Comparison of ENCODE assay signal across 1 cellular context in the genomic region with DNA sequence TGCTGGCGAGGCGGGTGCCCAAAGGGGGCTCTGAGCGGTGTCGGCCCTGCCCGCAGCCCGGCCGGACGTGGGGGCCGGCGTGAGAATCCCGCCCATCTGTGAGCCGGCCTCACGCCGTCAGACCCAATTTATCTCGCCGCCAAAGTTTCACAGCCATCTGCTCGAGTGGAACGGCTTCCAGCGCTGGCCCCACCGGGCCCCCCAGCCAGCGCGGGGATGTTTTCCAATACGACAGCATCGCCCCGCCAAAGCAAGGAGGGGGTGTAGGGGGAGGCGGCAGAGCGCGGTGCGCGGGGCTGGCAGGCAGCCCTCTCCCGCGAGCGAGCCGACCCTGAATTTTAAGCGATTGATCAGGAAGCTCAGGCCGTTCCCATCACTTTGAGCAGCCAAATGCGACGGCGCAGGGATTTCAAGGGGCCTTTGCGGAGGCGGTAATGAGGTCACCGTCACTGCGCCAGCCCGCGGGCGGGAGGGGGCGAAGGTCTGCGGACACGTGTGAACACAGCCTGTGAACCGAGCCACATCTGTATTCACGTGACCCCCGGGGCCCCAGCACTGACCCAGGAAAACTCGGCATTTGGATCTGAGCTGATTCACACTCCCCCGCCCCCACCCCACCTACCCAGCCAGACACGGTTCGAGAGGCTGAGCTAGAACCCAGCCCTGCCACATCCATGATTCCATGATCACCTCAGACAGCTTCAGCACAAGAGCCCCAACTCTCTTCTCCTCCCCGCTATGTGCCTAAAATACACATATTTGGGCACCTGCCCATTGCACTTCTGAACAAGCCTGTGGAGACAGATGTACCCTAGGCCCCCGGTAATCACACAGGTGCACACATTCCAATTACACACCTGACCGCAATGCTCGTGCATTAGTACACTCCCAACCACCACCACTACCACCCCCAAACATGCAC.
A peak's percentile ranks its signal among the peaks of the same experiment; 100 is the strongest.
TF ChIP-seq lines count a peak whose summit lies in the region.

No MANE protein-coding gene starts in this region.

TF ChIP-seq in HepG2, 621 proteins besides CTCF, POLR2A, EP300 and RAD21 (continued from another document and continues in another):
- TF ChIP-seq, protein P1, sequence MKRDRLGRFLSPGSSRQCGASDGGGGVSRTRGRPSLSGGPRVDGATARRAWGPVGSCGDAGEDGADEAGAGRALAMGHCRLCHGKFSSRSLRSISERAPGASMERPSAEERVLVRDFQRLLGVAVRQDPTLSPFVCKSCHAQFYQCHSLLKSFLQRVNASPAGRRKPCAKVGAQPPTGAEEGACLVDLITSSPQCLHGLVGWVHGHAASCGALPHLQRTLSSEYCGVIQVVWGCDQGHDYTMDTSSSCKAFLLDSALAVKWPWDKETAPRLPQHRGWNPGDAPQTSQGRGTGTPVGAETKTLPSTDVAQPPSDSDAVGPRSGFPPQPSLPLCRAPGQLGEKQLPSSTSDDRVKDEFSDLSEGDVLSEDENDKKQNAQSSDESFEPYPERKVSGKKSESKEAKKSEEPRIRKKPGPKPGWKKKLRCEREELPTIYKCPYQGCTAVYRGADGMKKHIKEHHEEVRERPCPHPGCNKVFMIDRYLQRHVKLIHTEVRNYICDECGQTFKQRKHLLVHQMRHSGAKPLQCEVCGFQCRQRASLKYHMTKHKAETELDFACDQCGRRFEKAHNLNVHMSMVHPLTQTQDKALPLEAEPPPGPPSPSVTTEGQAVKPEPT (CRISPR knock-in tag; IDR thresholded peaks at IDR 0.05; ENCODE audit: low read depth), result no peak
- TF ChIP-seq POGZ (CRISPR knock-in tag; IDR thresholded peaks at IDR 0.05) (peak; percentile 38; the same call in 1 of the 2 replicates), ASH2L (IDR thresholded peaks at IDR 0.05; ENCODE audit: insufficient read length, low read depth, low read length) (no peak), ZNF253 (CRISPR knock-in tag; IDR thresholded peaks at IDR 0.05; ENCODE audit: borderline replicate concordance) (no peak), ATAD3A (CRISPR knock-in tag; IDR thresholded peaks at IDR 0.05) (no peak), KDM5B (CRISPR knock-in tag; IDR thresholded peaks at IDR 0.05; ENCODE audit: borderline replicate concordance) (peak; percentile 16; the same call in 1 of the 2 replicates), ELF3 (CRISPR knock-in tag; IDR thresholded peaks at IDR 0.05) (0 out of 2 replicates have a peak, but pooled peaks have one; percentile 10), PCBP1 (IDR thresholded peaks at IDR 0.05; ENCODE audit: borderline replicate concordance, low read depth, low read length) (no peak), CCAR2 (optimal IDR thresholded peaks at IDR 0.05; ENCODE audit: low read depth, low read length) (no peak), SMAD3 (CRISPR knock-in tag; IDR thresholded peaks at IDR 0.05) (no peak), THAP11 (CRISPR knock-in tag; IDR thresholded peaks at IDR 0.05) (no peak), NR2F2 (IDR thresholded peaks at IDR 0.05; ENCODE audit: borderline replicate concordance, low read depth) (no peak), FOXK1 (CRISPR knock-in tag; IDR thresholded peaks at IDR 0.05; ENCODE audit: borderline replicate concordance, low read depth) (no peak), SOX5 (CRISPR knock-in tag; IDR thresholded peaks at IDR 0.05; ENCODE audit: borderline replicate concordance) (no peak), ZNF775 (CRISPR knock-in tag; IDR thresholded peaks at IDR 0.05; ENCODE audit: borderline replicate concordance) (no peak), ARHGAP35 (CRISPR knock-in tag; IDR thresholded peaks at IDR 0.05; ENCODE audit: borderline replicate concordance) (no peak), NCOA2 (CRISPR knock-in tag; IDR thresholded peaks at IDR 0.05) (no peak), JUND (CRISPR knock-in tag; IDR thresholded peaks at IDR 0.05) (no peak), ZNF260 (CRISPR knock-in tag; IDR thresholded peaks at IDR 0.05; ENCODE audit: borderline replicate concordance, low read depth) (no peak), ZSCAN29 (CRISPR knock-in tag; conservative IDR thresholded peaks at IDR 0.05) (no peak), ZNF44 (CRISPR knock-in tag; IDR thresholded peaks at IDR 0.05) (no peak)
- TF ChIP-seq, protein P2, sequence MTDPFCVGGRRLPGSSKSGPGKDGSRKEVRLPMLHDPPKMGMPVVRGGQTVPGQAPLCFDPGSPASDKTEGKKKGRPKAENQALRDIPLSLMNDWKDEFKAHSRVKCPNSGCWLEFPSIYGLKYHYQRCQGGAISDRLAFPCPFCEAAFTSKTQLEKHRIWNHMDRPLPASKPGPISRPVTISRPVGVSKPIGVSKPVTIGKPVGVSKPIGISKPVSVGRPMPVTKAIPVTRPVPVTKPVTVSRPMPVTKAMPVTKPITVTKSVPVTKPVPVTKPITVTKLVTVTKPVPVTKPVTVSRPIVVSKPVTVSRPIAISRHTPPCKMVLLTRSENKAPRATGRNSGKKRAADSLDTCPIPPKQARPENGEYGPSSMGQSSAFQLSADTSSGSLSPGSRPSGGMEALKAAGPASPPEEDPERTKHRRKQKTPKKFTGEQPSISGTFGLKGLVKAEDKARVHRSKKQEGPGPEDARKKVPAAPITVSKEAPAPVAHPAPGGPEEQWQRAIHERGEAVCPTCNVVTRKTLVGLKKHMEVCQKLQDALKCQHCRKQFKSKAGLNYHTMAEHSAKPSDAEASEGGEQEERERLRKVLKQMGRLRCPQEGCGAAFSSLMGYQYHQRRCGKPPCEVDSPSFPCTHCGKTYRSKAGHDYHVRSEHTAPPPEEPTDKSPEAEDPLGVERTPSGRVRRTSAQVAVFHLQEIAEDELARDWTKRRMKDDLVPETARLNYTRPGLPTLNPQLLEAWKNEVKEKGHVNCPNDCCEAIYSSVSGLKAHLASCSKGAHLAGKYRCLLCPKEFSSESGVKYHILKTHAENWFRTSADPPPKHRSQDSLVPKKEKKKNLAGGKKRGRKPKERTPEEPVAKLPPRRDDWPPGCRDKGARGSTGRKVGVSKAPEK (CRISPR knock-in tag; IDR thresholded peaks at IDR 0.05; ENCODE audit: borderline replicate concordance), result no peak
- TF ChIP-seq, protein P3, sequence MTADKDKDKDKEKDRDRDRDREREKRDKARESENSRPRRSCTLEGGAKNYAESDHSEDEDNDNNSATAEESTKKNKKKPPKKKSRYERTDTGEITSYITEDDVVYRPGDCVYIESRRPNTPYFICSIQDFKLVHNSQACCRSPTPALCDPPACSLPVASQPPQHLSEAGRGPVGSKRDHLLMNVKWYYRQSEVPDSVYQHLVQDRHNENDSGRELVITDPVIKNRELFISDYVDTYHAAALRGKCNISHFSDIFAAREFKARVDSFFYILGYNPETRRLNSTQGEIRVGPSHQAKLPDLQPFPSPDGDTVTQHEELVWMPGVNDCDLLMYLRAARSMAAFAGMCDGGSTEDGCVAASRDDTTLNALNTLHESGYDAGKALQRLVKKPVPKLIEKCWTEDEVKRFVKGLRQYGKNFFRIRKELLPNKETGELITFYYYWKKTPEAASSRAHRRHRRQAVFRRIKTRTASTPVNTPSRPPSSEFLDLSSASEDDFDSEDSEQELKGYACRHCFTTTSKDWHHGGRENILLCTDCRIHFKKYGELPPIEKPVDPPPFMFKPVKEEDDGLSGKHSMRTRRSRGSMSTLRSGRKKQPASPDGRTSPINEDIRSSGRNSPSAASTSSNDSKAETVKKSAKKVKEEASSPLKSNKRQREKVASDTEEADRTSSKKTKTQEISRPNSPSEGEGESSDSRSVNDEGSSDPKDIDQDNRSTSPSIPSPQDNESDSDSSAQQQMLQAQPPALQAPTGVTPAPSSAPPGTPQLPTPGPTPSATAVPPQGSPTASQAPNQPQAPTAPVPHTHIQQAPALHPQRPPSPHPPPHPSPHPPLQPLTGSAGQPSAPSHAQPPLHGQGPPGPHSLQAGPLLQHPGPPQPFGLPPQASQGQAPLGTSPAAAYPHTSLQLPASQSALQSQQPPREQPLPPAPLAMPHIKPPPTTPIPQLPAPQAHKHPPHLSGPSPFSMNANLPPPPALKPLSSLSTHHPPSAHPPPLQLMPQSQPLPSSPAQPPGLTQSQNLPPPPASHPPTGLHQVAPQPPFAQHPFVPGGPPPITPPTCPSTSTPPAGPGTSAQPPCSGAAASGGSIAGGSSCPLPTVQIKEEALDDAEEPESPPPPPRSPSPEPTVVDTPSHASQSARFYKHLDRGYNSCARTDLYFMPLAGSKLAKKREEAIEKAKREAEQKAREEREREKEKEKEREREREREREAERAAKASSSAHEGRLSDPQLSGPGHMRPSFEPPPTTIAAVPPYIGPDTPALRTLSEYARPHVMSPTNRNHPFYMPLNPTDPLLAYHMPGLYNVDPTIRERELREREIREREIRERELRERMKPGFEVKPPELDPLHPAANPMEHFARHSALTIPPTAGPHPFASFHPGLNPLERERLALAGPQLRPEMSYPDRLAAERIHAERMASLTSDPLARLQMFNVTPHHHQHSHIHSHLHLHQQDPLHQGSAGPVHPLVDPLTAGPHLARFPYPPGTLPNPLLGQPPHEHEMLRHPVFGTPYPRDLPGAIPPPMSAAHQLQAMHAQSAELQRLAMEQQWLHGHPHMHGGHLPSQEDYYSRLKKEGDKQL (CRISPR knock-in tag; IDR thresholded peaks at IDR 0.05; ENCODE audit: low read depth), result no peak
- TF ChIP-seq, protein P4, sequence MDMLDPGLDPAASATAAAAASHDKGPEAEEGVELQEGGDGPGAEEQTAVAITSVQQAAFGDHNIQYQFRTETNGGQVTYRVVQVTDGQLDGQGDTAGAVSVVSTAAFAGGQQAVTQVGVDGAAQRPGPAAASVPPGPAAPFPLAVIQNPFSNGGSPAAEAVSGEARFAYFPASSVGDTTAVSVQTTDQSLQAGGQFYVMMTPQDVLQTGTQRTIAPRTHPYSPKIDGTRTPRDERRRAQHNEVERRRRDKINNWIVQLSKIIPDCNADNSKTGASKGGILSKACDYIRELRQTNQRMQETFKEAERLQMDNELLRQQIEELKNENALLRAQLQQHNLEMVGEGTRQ (IDR thresholded peaks at IDR 0.05; ENCODE audit: low read depth, low read length), result peak; percentile 39; the same call in 1 of the 2 replicates
- TF ChIP-seq, protein P4 (CRISPR knock-in tag; IDR thresholded peaks at IDR 0.05; ENCODE audit: borderline replicate concordance), result peak; percentile 64; the same call in 1 of the 2 replicates
- TF ChIP-seq, protein P5, sequence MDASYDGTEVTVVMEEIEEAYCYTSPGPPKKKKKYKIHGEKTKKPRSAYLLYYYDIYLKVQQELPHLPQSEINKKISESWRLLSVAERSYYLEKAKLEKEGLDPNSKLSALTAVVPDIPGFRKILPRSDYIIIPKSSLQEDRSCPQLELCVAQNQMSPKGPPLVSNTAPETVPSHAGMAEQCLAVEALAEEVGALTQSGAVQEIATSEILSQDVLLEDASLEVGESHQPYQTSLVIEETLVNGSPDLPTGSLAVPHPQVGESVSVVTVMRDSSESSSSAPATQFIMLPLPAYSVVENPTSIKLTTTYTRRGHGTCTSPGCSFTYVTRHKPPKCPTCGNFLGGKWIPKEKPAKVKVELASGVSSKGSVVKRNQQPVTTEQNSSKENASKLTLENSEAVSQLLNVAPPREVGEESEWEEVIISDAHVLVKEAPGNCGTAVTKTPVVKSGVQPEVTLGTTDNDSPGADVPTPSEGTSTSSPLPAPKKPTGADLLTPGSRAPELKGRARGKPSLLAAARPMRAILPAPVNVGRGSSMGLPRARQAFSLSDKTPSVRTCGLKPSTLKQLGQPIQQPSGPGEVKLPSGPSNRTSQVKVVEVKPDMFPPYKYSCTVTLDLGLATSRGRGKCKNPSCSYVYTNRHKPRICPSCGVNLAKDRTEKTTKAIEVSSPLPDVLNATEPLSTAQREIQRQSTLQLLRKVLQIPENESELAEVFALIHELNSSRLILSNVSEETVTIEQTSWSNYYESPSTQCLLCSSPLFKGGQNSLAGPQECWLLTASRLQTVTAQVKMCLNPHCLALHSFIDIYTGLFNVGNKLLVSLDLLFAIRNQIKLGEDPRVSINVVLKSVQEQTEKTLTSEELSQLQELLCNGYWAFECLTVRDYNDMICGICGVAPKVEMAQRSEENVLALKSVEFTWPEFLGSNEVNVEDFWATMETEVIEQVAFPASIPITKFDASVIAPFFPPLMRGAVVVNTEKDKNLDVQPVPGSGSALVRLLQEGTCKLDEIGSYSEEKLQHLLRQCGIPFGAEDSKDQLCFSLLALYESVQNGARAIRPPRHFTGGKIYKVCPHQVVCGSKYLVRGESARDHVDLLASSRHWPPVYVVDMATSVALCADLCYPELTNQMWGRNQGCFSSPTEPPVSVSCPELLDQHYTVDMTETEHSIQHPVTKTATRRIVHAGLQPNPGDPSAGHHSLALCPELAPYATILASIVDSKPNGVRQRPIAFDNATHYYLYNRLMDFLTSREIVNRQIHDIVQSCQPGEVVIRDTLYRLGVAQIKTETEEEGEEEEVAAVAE (CRISPR knock-in tag; IDR thresholded peaks at IDR 0.05; ENCODE audit: borderline replicate concordance), result no peak
- TF ChIP-seq, protein P6, sequence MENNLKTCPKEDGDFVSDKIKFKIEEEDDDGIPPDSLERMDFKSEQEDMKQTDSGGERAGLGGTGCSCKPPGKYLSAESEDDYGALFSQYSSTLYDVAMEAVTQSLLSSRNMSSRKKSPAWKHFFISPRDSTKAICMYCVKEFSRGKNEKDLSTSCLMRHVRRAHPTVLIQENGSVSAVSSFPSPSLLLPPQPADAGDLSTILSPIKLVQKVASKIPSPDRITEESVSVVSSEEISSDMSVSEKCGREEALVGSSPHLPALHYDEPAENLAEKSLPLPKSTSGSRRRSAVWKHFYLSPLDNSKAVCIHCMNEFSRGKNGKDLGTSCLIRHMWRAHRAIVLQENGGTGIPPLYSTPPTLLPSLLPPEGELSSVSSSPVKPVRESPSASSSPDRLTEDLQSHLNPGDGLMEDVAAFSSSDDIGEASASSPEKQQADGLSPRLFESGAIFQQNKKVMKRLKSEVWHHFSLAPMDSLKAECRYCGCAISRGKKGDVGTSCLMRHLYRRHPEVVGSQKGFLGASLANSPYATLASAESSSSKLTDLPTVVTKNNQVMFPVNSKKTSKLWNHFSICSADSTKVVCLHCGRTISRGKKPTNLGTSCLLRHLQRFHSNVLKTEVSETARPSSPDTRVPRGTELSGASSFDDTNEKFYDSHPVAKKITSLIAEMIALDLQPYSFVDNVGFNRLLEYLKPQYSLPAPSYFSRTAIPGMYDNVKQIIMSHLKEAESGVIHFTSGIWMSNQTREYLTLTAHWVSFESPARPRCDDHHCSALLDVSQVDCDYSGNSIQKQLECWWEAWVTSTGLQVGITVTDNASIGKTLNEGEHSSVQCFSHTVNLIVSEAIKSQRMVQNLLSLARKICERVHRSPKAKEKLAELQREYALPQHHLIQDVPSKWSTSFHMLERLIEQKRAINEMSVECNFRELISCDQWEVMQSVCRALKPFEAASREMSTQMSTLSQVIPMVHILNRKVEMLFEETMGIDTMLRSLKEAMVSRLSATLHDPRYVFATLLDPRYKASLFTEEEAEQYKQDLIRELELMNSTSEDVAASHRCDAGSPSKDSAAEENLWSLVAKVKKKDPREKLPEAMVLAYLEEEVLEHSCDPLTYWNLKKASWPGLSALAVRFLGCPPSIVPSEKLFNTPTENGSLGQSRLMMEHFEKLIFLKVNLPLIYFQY (CRISPR knock-in tag; IDR thresholded peaks at IDR 0.05; ENCODE audit: borderline replicate concordance), result no peak
- TF ChIP-seq, protein P7, sequence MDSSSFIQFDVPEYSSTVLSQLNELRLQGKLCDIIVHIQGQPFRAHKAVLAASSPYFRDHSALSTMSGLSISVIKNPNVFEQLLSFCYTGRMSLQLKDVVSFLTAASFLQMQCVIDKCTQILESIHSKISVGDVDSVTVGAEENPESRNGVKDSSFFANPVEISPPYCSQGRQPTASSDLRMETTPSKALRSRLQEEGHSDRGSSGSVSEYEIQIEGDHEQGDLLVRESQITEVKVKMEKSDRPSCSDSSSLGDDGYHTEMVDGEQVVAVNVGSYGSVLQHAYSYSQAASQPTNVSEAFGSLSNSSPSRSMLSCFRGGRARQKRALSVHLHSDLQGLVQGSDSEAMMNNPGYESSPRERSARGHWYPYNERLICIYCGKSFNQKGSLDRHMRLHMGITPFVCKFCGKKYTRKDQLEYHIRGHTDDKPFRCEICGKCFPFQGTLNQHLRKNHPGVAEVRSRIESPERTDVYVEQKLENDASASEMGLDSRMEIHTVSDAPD (CRISPR knock-in tag; IDR thresholded peaks at IDR 0.05), result no peak
